In the genomic region with DNA sequence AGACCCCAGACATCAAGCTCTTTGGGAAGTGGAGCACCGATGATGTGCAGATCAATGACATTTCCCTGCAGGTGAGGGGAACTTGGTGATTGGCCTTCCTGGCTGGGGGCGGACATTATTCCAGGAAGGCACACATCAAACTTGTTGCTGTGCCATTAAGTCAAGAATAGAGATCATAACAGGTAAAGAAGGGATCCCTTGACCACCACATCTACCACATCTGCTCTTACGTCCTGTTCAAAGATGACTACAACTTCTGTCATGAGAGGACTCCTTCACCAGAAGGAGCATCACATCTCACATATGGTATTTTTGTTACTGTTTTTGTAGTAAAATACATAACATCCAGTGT, we compare ENCODE assay signal across 8 cellular contexts. TPM values are rescaled to one million over a fixed set of nuclear protein-coding genes. Genes with fewer than 3 reads are reported as not detected.
A peak's percentile ranks its signal among the peaks of the same experiment; 100 is the strongest.
DNase-seq lines count a peak whose midpoint lies in the region; ATAC-seq and TF ChIP-seq lines count a peak whose summit lies in the region.

No MANE protein-coding gene starts in this region.

- peaks cover 36% of the 10 kb centered on the region for H3K36me3 Mint-ChIP-seq in activated T-cell treated with anti-CD3 and anti-CD28 coated beads, Interleukin-2, amount 50 U/mL, for 4 hours (ENCODE audit: insufficient read depth)
- peaks cover 23% of the 10 kb centered on the region for H3K36me3 Mint-ChIP-seq in activated naive CD8-positive, alpha-beta T cell treated with anti-CD3 and anti-CD28 coated beads, Interleukin-2, amount 10 ng/mL, durations not matched to agents 7 days and 5 days

- POLR2A ChIA-PET in activated naive CD8-positive, alpha-beta T cell treated with anti-CD3 and anti-CD28 coated beads, Interleukin-2, amount 10 ng/mL, durations not matched to agents 7 days and 5 days (lab: Charles Lee) = interaction anchor here (1.8 kb wide), 1 partner anchor 42 kb away, joined by 5 read pairs; no protein-coding TSS in a partner anchor

- H3K27ac ChIP-seq in thymus (ENCODE audit: low read depth) = no peak overlapping the region

- no peak for ATAC-seq in activated T-cell treated with anti-CD3 and anti-CD28 coated beads, Interleukin-2, amount 50 U/mL, for 4 hours
- ATAC-seq in activated naive CD8-positive, alpha-beta T cell treated with anti-CD3 and anti-CD28 coated beads, Interleukin-2, amount 10 ng/mL, durations not matched to agents 7 days and 5 days (ENCODE audit: low read depth) = no peak

- WGBS in thymus = 93% methylated on average over 3 of the region's 3 CpGs

- peaks cover 17% of the 10 kb centered on the region for H3K4me1 ChIP-seq in thymus (ENCODE audit: control insufficient read depth, insufficient read depth, low read length)

- peak overlapping the region; percentile 51 for H3K4me3 ChIP-seq in kidney epithelial cell (ENCODE audit: low read depth, low read length)
- H3K4me3 ChIP-seq in thymus (ENCODE audit: low read length) = peak overlapping the region; percentile 75

- H3K36me3 ChIP-seq in kidney epithelial cell (ENCODE audit: control insufficient read depth, insufficient read depth, low read length) = peaks cover 5% of the 10 kb centered on the region
- peaks cover 13% of the 10 kb centered on the region for H3K36me3 ChIP-seq in thymus (ENCODE audit: control insufficient read depth, insufficient read depth)

- no peak for TF ChIP-seq CTCF in kidney epithelial cell (IDR thresholded peaks at IDR 0.05; ENCODE audit: insufficient read depth, low read length, poor library complexity, severe bottlenecking)

- H3K4me1 Mint-ChIP-seq in activated T-cell treated with anti-CD3 and anti-CD28 coated beads, Interleukin-2, amount 50 U/mL, for 4 hours (ENCODE audit: low read depth) = peaks cover 38% of the 10 kb centered on the region
- H3K4me1 Mint-ChIP-seq in activated naive CD8-positive, alpha-beta T cell treated with anti-CD3 and anti-CD28 coated beads, Interleukin-2, amount 10 ng/mL, durations not matched to agents 7 days and 5 days = peaks cover 32% of the 10 kb centered on the region

- no peaks in the 10 kb centered on the region for H3K9me3 Mint-ChIP-seq in activated T-cell treated with anti-CD3 and anti-CD28 coated beads, Interleukin-2, amount 50 U/mL, for 4 hours
- H3K9me3 Mint-ChIP-seq in activated naive CD8-positive, alpha-beta T cell treated with anti-CD3 and anti-CD28 coated beads, Interleukin-2, amount 10 ng/mL, durations not matched to agents 7 days and 5 days = no peaks in the 10 kb centered on the region

- H3K4me3 Mint-ChIP-seq in activated T-cell treated with anti-CD3 and anti-CD28 coated beads, Interleukin-2, amount 50 U/mL, for 4 hours = peak overlapping the region; percentile 96
- peak overlapping the region; percentile 96 for H3K4me3 Mint-ChIP-seq in activated naive CD8-positive, alpha-beta T cell treated with anti-CD3 and anti-CD28 coated beads, Interleukin-2, amount 10 ng/mL, durations not matched to agents 7 days and 5 days

- H3K27ac Mint-ChIP-seq in activated naive CD8-positive, alpha-beta T cell treated with anti-CD3 and anti-CD28 coated beads, Interleukin-2, amount 10 ng/mL, durations not matched to agents 7 days and 5 days = peak overlapping the region; percentile 96

- no peaks in the 10 kb centered on the region for H3K27me3 Mint-ChIP-seq in activated T-cell treated with anti-CD3 and anti-CD28 coated beads, Interleukin-2, amount 50 U/mL, for 4 hours (ENCODE audit: low read depth)
- no peaks in the 10 kb centered on the region for H3K27me3 Mint-ChIP-seq in activated naive CD8-positive, alpha-beta T cell treated with anti-CD3 and anti-CD28 coated beads, Interleukin-2, amount 10 ng/mL, durations not matched to agents 7 days and 5 days

- no peaks in the 10 kb centered on the region for H3K9me3 ChIP-seq in thymus (ENCODE audit: control insufficient read depth)

- H3K27me3 ChIP-seq in kidney epithelial cell (ENCODE audit: control insufficient read depth, insufficient read depth, low read length) = no peaks in the 10 kb centered on the region
- H3K27me3 ChIP-seq in thymus (ENCODE audit: control insufficient read depth, insufficient read depth) = no peaks in the 10 kb centered on the region

- no peak for DNase-seq in activated T-cell treated with anti-CD3 and anti-CD28 coated beads, Interleukin-2, amount 50 U/mL, for 4 hours
- DNase-seq in activated T-cell treated with anti-CD3 and anti-CD28 coated beads, Interleukin-2, amount 50 U/mL, for 1 hour = no peak
- DNase-seq in activated naive CD8-positive, alpha-beta T cell treated with anti-CD3 and anti-CD28 coated beads, Interleukin-2, amount 10 ng/mL, durations not matched to agents 7 days and 5 days = no peak
- DNase-seq in kidney epithelial cell (ENCODE audit: low read depth) = no peak
- no peak for DNase-seq in 8988T
- no peak for DNase-seq in germinal center (ENCODE audit: low spot score)
- no peak for DNase-seq in GM03348 (ENCODE audit: low spot score)

RNA-seq across cellular contexts. Expression of a gene that starts 1.1 kb away (rescaled TPM):
- total RNA-seq in activated T-cell treated with anti-CD3 and anti-CD28 coated beads, Interleukin-2, amount 50 U/mL, for 4 hours = 1,000 to 10,000 TPM; 2,106 to 2,287 (median 2,120) TPM
- total RNA-seq in activated naive CD8-positive, alpha-beta T cell treated with anti-CD3 and anti-CD28 coated beads, Interleukin-2, amount 10 ng/mL, durations not matched to agents 7 days and 5 days = 1,000 to 10,000 TPM; 1,038 to 1,039 TPM
- 2,403 and 2,550 TPM in 2 replicates for total RNA-seq in kidney epithelial cell
- 942 TPM for polyA plus RNA-seq in thymus

RNA-seq across cellular contexts. Expression of a gene that starts 7.3 kb away (rescaled TPM):
- 1 to 10 TPM; 2.5 to 3.2 (median 2.5) TPM for total RNA-seq in activated T-cell treated with anti-CD3 and anti-CD28 coated beads, Interleukin-2, amount 50 U/mL, for 4 hours
- under 1 TPM; 0.83 to 0.94 TPM for total RNA-seq in activated naive CD8-positive, alpha-beta T cell treated with anti-CD3 and anti-CD28 coated beads, Interleukin-2, amount 10 ng/mL, durations not matched to agents 7 days and 5 days
- total RNA-seq in kidney epithelial cell = not detected in 2 replicates
- polyA plus RNA-seq in thymus = not detected

RNA-seq across cellular contexts. Expression of a gene that starts 7.3 kb away (rescaled TPM):
- total RNA-seq in activated T-cell treated with anti-CD3 and anti-CD28 coated beads, Interleukin-2, amount 50 U/mL, for 4 hours = 1 to 10 TPM; 1.2 to 2.1 (median 1.8) TPM
- total RNA-seq in activated naive CD8-positive, alpha-beta T cell treated with anti-CD3 and anti-CD28 coated beads, Interleukin-2, amount 10 ng/mL, durations not matched to agents 7 days and 5 days = 1 to 10 TPM; 2.9 to 3.5 TPM
- 4.3 and 5.9 TPM in 2 replicates for total RNA-seq in kidney epithelial cell
- 2.9 TPM for polyA plus RNA-seq in thymus

RNA-seq across cellular contexts. Expression of a gene that starts 20.3 kb away (rescaled TPM):
- 10 to 100 TPM; 17.8 to 20.5 (median 20.3) TPM for total RNA-seq in activated T-cell treated with anti-CD3 and anti-CD28 coated beads, Interleukin-2, amount 50 U/mL, for 4 hours
- total RNA-seq in activated naive CD8-positive, alpha-beta T cell treated with anti-CD3 and anti-CD28 coated beads, Interleukin-2, amount 10 ng/mL, durations not matched to agents 7 days and 5 days = 10 to 100 TPM in 1 of 2 experiments, 1 to 10 TPM in 1; 8.6 to 10.6 TPM
- 6.6 and 7.1 TPM in 2 replicates for total RNA-seq in kidney epithelial cell
- polyA plus RNA-seq in thymus = 5.2 TPM

RNA-seq across cellular contexts. Expression of a gene that starts 25.6 kb away (rescaled TPM):
- total RNA-seq in activated T-cell treated with anti-CD3 and anti-CD28 coated beads, Interleukin-2, amount 50 U/mL, for 4 hours = under 1 TPM; 0.55 to 0.99 (median 0.98) TPM
- 1 to 10 TPM; 1.7 to 2.1 TPM for total RNA-seq in activated naive CD8-positive, alpha-beta T cell treated with anti-CD3 and anti-CD28 coated beads, Interleukin-2, amount 10 ng/mL, durations not matched to agents 7 days and 5 days
- 0.58 and 3.1 TPM in 2 replicates for total RNA-seq in kidney epithelial cell
- 1.3 TPM for polyA plus RNA-seq in thymus
